In genomic region chr2:208570851-208571763, GRCh38 we compare ENCODE assay signal across 20 cellular contexts.
DNase-seq lines count a peak whose midpoint lies in the region; ATAC-seq and TF ChIP-seq lines count a peak whose summit lies in the region.
"Had no signal": no experiment of that assay in that cellular context is flagged by ENCODE, and none has a peak within 500 bp of the region (broad histone marks: within the 10 kb centered on the region; RNA-seq: fewer than 3 reads in every experiment).

No MANE protein-coding gene starts in this region.

- WGBS in gastroesophageal sphincter (ENCODE audit: low coverage in 1 of 2), 2 donors, result 48 to 49% methylated on average over 16 to 17 of the region's 17 CpGs

- peak; percentile 44 for TF ChIP-seq CTCF in BE2C (IDR thresholded peaks at IDR 0.05; ENCODE audit: low read depth, low read length)
- TF ChIP-seq CTCF in HEK293 (tag by site-specific recombination; IDR thresholded peaks at IDR 0.05), result 0 out of 2 replicates have a peak, but pooled peaks have one; percentile 20
- TF ChIP-seq CTCF in gastroesophageal sphincter (IDR thresholded peaks at IDR 0.05), result no peak
- no peak for TF ChIP-seq CTCF in dorsolateral prefrontal cortex (IDR thresholded peaks at IDR 0.05 in 54 of 56, conservative IDR thresholded peaks at IDR 0.05 in 2 of 56; ENCODE audit: low read depth in 1 of 56, partially characterized antibody in 56 of 56)

- H3K4me3 ChIP-seq in BE2C (ENCODE audit: low read depth, low read length) (no peak overlapping the region), HEK293 (ENCODE audit: low read depth, low read length) (no peak overlapping the region), gastroesophageal sphincter (no peak overlapping the region), dorsolateral prefrontal cortex (no peak overlapping the region)
- H3K4me3 ChIP-seq: cardiac muscle cell, MG63, prostate gland had no signal

- intact Hi-C loops in left colon (cut with DNase I, micrococcal nuclease), result no loop called here
- intact Hi-C loops in dorsolateral prefrontal cortex (cut with DNase I), result no loop called here

- no peak for DNase-seq in BE2C
- DNase-seq in left colon, result no peak
- DNase-seq in NK-92 treated with Interleukin-12 subunit alpha and Interleukin-12 subunit beta, amount 100 ng/mL, for 24 hours (lab: John Stamatoyannopoulos, UW), result no peak
- DNase-seq in dorsolateral prefrontal cortex, result no peak
- DNase-seq: activated CD4-positive, alpha-beta memory T cell treated with anti-CD3 and anti-CD28 coated beads for 36 hours; activated T-cell treated with anti-CD3 and anti-CD28 coated beads, Interleukin-2, amount 50 U/mL, for 48 hours; effector CD8-positive, alpha-beta T cell; hypothalamus; MG63; NCI-H2029 treated with DMSO at 0.1 percent for 48 hours; NCI-H774; SHP77 treated with DMSO at 0.1 percent for 48 hours; stimulated activated naive CD8-positive, alpha-beta T cell treated with anti-CD3 and anti-CD28 coated beads, Interleukin-15, amount 100 ng/mL, for 72 hours; T1000 had no signal

- H3K9me3 ChIP-seq in BE2C (no peaks in the 10 kb centered on the region), HEK293 (ENCODE audit: control insufficient read depth, insufficient read depth, low read depth, low read length) (no peaks in the 10 kb centered on the region), gastroesophageal sphincter (no peaks in the 10 kb centered on the region)
- H3K9me3 ChIP-seq: MG63, prostate gland had no signal

- TF ChIP-seq EP300 in gastroesophageal sphincter (IDR thresholded peaks at IDR 0.05), result no peak

- POLR2A ChIA-PET in HEK293 (lab: Yijun Ruan, JAX), result no interaction called here

- H3K36me3 ChIP-seq in BE2C, result no peaks in the 10 kb centered on the region
- H3K36me3 ChIP-seq in HEK293 (ENCODE audit: control insufficient read depth in 2 of 2, insufficient read depth in 1 of 2, low read length in 2 of 2), result no peaks in the 10 kb centered on the region
- no peaks in the 10 kb centered on the region for H3K36me3 ChIP-seq in gastroesophageal sphincter
- H3K36me3 ChIP-seq: cardiac muscle cell, MG63, prostate gland had no signal

- CTCF ChIA-PET in HEK293 (lab: Yijun Ruan, JAX), result interaction anchor here (0.6 to 1.2 kb wide), 4 partner anchors 105 to 1005 kb away, joined by 3 to 4 read pairs (median 4); no protein-coding TSS in a partner anchor

- no peak for TF ChIP-seq POLR2A in gastroesophageal sphincter (IDR thresholded peaks at IDR 0.05)

- H3K27ac ChIP-seq in HEK293 (ENCODE audit: extremely low read depth, low read depth, low read length) (no peak overlapping the region), gastroesophageal sphincter (no peak overlapping the region), dorsolateral prefrontal cortex (no peak overlapping the region)
- H3K27ac ChIP-seq: cardiac muscle cell, prostate gland had no signal

- 0 out of 3 replicates have a peak, but pooled peaks have one; percentile 25 for ATAC-seq in SK-N-SH treated with all-trans-retinoic acid at 6 μM for 48 hours
- peak; percentile 50 for ATAC-seq in left colon
- ATAC-seq in gastroesophageal sphincter, result no peak
- no peak for ATAC-seq in GM19328 (IDR thresholded peaks at IDR 0.05; ENCODE audit: unreplicated experiment)
- ATAC-seq: stimulated activated naive CD8-positive, alpha-beta T cell treated with anti-CD3 and anti-CD28 coated beads, Interleukin-15, amount 100 ng/mL, for 72 hours had no signal

- H3K27me3 ChIP-seq in BE2C (no peaks in the 10 kb centered on the region), gastroesophageal sphincter (peaks cover 5% of the 10 kb centered on the region), dorsolateral prefrontal cortex (peaks cover 0 to 7% (median 0%) of the 10 kb centered on the region in 45 donors)
- H3K27me3 ChIP-seq: cardiac muscle cell, MG63 had no signal

- H3K4me1 ChIP-seq in BE2C (no peaks in the 10 kb centered on the region; the same call in 1 of the 2 replicates), HEK293 (ENCODE audit: control insufficient read depth, insufficient read depth, low read length) (no peaks in the 10 kb centered on the region), gastroesophageal sphincter (no peaks in the 10 kb centered on the region)
- H3K4me1 ChIP-seq: prostate gland had no signal

TF ChIP-seq in HEK293, 187 proteins besides CTCF, POLR2A, EP300 and RAD21:
- no peak for TF ChIP-seq ZNF473 (tag by site-specific recombination; IDR thresholded peaks at IDR 0.05)
- TF ChIP-seq ZBTB6 (tag by site-specific recombination; IDR thresholded peaks at IDR 0.05), result no peak
- TF ChIP-seq ZBTB26 (tag by site-specific recombination; optimal IDR thresholded peaks at IDR 0.05), result no peak
- TF ChIP-seq ZNF677 (tag by site-specific recombination; IDR thresholded peaks at IDR 0.05), result no peak
- no peak for TF ChIP-seq ZNF658 (tag by site-specific recombination; IDR thresholded peaks at IDR 0.05)
- TF ChIP-seq ZNF133 (tag by site-specific recombination; IDR thresholded peaks at IDR 0.05), result no peak
TF ChIP-seq in HEK293: peak in this region for 0.

TF ChIP-seq in SK-N-SH treated with all-trans-retinoic acid at 6 μM for 48 hours, 23 proteins besides CTCF, POLR2A, EP300 and RAD21 (continues in another document):
- TF ChIP-seq PPARA (CRISPR knock-in tag; IDR thresholded peaks at IDR 0.05; ENCODE audit: borderline replicate concordance) (no peak), SNAI2 (CRISPR knock-in tag; IDR thresholded peaks at IDR 0.05) (no peak), CSDC2 (CRISPR knock-in tag; IDR thresholded peaks at IDR 0.05) (no peak), RARB (CRISPR knock-in tag; IDR thresholded peaks at IDR 0.05) (no peak), ZC3H10 (CRISPR knock-in tag; IDR thresholded peaks at IDR 0.05) (no peak), OSR1 (CRISPR knock-in tag; IDR thresholded peaks at IDR 0.05) (no peak), ARNTL (CRISPR knock-in tag; IDR thresholded peaks at IDR 0.05; ENCODE audit: borderline replicate concordance, low read depth) (no peak), TSHZ2 (CRISPR knock-in tag; IDR thresholded peaks at IDR 0.05) (no peak), PATZ1 (CRISPR knock-in tag; IDR thresholded peaks at IDR 0.05; ENCODE audit: borderline replicate concordance) (no peak), POU6F1 (CRISPR knock-in tag; IDR thresholded peaks at IDR 0.05; ENCODE audit: borderline replicate concordance, low read depth) (no peak)

Comparison
In these comparisons a context has a peak if more than half of its experiments do, and no peak if none do; other contexts are left out.
1. CTCF ChIP-seq: peak in BE2C (single experiment) and HEK293 (single experiment); none in gastroesophageal sphincter (0 of 4) and dorsolateral prefrontal cortex (0 of 56).
2. ATAC-seq: peak in SK-N-SH treated with all-trans-retinoic acid at 6 μM for 48 hours (single experiment) and left colon (single experiment); none in gastroesophageal sphincter (single experiment) and GM19328 (single experiment).